1 cellular context compared by ENCODE assay signal in the genomic region with DNA sequence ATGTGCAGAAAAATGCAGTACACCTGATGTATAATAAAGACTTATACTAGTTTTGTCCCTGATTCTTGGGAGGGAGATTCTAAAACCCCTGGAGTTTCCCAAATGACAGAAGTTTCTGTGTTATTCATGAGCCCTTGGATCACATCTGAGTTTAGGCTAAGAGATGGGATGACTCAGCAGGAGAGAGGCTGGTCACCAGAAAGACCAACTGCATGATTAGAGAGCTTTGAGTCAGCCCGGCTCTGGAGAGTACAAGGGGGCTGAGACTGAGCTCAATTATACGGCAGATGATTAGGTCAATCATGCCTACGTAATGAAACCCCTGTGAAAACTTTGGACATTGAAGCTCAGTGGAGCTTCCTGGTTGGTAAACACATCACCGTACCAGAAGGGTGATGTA.
A peak's percentile ranks its signal among the peaks of the same experiment; 100 is the strongest.
TF ChIP-seq lines count a peak whose summit lies in the region.

No MANE protein-coding gene starts in this region.

TF ChIP-seq in K562, 482 proteins besides CTCF, POLR2A, EP300 and RAD21 (continued from another document):
- TF ChIP-seq, protein P1, sequence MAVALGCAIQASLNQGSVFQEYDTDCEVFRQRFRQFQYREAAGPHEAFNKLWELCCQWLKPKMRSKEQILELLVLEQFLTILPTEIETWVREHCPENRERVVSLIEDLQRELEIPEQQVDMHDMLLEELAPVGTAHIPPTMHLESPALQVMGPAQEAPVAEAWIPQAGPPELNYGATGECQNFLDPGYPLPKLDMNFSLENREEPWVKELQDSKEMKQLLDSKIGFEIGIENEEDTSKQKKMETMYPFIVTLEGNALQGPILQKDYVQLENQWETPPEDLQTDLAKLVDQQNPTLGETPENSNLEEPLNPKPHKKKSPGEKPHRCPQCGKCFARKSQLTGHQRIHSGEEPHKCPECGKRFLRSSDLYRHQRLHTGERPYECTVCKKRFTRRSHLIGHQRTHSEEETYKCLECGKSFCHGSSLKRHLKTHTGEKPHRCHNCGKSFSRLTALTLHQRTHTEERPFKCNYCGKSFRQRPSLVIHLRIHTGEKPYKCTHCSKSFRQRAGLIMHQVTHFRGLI (CRISPR knock-in tag; IDR thresholded peaks at IDR 0.05): no peak
- TF ChIP-seq NR2C1 (IDR thresholded peaks at IDR 0.05): no peak
- no peak for TF ChIP-seq NR2C1 (tag; IDR thresholded peaks at IDR 0.05)
- TF ChIP-seq MAFG (tag; conservative IDR thresholded peaks at IDR 0.05): peak; percentile 94
- peak; percentile 58; the same call in 1 of the 2 replicates for TF ChIP-seq JUND (IDR thresholded peaks at IDR 0.05; ENCODE audit: borderline replicate concordance, low read depth, low read length)
- 0 out of 3 replicates have a peak, but pooled peaks have one; percentile 46 for TF ChIP-seq JUND (tag; IDR thresholded peaks at IDR 0.05; ENCODE audit: borderline replicate concordance, low read depth, low read length)
- TF ChIP-seq MAFF (IDR thresholded peaks at IDR 0.05; ENCODE audit: low read length): peak; percentile 73; the same call in 1 of the 2 replicates
- peak; percentile 80 for TF ChIP-seq MAFK (IDR thresholded peaks at IDR 0.05; ENCODE audit: low read length)
- TF ChIP-seq NFE2 (IDR thresholded peaks at IDR 0.05; ENCODE audit: low read depth): peak; percentile 83
- TF ChIP-seq, protein P2, sequence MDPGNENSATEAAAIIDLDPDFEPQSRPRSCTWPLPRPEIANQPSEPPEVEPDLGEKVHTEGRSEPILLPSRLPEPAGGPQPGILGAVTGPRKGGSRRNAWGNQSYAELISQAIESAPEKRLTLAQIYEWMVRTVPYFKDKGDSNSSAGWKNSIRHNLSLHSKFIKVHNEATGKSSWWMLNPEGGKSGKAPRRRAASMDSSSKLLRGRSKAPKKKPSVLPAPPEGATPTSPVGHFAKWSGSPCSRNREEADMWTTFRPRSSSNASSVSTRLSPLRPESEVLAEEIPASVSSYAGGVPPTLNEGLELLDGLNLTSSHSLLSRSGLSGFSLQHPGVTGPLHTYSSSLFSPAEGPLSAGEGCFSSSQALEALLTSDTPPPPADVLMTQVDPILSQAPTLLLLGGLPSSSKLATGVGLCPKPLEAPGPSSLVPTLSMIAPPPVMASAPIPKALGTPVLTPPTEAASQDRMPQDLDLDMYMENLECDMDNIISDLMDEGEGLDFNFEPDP (CRISPR knock-in tag; IDR thresholded peaks at IDR 0.05): no peak
- TF ChIP-seq ELF2 (CRISPR knock-in tag; IDR thresholded peaks at IDR 0.05): no peak
